16 cellular contexts compared by ENCODE assay signal in the genomic region with DNA sequence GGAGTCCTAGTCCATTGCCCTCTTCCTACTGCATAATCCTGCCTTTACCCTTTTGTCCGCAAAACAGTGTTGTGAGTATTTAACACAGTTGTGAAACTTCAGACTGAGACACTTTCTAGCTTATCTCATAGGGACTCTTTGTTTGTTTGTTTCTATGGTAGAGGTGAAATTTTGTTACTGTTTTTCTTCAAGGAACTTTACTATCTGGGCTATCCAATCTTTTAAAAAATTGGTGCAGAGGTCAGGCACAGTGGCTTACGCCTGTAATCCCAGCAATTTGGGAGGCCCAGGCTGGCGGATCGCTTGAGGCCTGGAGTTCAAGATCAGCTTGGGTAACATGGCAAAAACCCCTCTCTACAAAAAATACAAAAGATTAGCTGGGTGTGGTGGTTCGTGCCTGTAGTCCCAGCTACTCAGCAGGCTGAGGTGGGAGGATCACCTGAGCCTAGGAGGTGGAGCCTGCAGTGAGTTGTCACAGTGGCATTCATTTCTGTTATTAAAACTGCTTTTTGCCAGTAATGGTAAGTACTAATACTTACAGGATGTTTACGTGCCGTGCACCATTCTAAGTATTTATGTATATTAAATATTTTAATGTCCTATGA.
"Had no signal": no experiment of that assay in that cellular context is flagged by ENCODE, and none has a peak within 500 bp of the region (broad histone marks: within the 10 kb centered on the region; RNA-seq: fewer than 3 reads in every experiment).

No MANE protein-coding gene starts in this region.

- H3K27ac ChIP-seq: gastroesophageal sphincter, heart right ventricle, neural progenitor cell, sigmoid colon, uterus had no signal

- ATAC-seq: activated T-cell treated with anti-CD3 and anti-CD28 coated beads, Interleukin-2, amount 50 U/mL, for 72 hours; effector memory CD8-positive, alpha-beta T cell; gastroesophageal sphincter; heart right ventricle; left colon; stimulated activated effector memory CD8-positive, alpha-beta T cell treated with anti-CD3 and anti-CD28 coated beads, Interleukin-12 subunit alpha, Interleukin-12 subunit beta, amount 100 ng/mL, for 72 hours had no signal

- DNase-seq: activated B cell treated with CpG ODN at 0.5 μM for 24 hours; activated CD4-positive, alpha-beta T cell treated with anti-CD3 and anti-CD28 coated beads, Interleukin-2, amount 10 ng/mL, durations not matched to agents 7 days and 5 days; activated CD8-positive, alpha-beta memory T cell treated with anti-CD3 and anti-CD28 coated beads, Interleukin-2, amount 50 U/mL, for 48 hours; activated gamma-delta T cell treated with Interleukin-2 at 50 U/mL for 16 hours; activated T-cell treated with anti-CD3 and anti-CD28 coated beads, Interleukin-2, amount 50 U/mL, for 72 hours; aorta; dermis blood vessel endothelial cell; effector memory CD8-positive, alpha-beta T cell; heart right ventricle; left colon; sigmoid colon; uterus had no signal

- H3K4me1 ChIP-seq: gastroesophageal sphincter, heart right ventricle, neural progenitor cell, sigmoid colon, uterus had no signal

- H3K9ac ChIP-seq: neural progenitor cell had no signal

- H3K27me3 ChIP-seq: gastroesophageal sphincter, heart right ventricle, neural progenitor cell, sigmoid colon, uterus had no signal

- H2AFZ ChIP-seq: neural progenitor cell had no signal

- H3K4me3 ChIP-seq: gastroesophageal sphincter, heart right ventricle, lung, neural progenitor cell, sigmoid colon, uterus had no signal

- H3K9me3 ChIP-seq: gastroesophageal sphincter, heart right ventricle, sigmoid colon, uterus had no signal

- H3K4me2 ChIP-seq: neural progenitor cell had no signal

- H3K36me3 ChIP-seq: uterus had no signal
